Comparison of ENCODE assay signal across 1 cellular context in the genomic region with DNA sequence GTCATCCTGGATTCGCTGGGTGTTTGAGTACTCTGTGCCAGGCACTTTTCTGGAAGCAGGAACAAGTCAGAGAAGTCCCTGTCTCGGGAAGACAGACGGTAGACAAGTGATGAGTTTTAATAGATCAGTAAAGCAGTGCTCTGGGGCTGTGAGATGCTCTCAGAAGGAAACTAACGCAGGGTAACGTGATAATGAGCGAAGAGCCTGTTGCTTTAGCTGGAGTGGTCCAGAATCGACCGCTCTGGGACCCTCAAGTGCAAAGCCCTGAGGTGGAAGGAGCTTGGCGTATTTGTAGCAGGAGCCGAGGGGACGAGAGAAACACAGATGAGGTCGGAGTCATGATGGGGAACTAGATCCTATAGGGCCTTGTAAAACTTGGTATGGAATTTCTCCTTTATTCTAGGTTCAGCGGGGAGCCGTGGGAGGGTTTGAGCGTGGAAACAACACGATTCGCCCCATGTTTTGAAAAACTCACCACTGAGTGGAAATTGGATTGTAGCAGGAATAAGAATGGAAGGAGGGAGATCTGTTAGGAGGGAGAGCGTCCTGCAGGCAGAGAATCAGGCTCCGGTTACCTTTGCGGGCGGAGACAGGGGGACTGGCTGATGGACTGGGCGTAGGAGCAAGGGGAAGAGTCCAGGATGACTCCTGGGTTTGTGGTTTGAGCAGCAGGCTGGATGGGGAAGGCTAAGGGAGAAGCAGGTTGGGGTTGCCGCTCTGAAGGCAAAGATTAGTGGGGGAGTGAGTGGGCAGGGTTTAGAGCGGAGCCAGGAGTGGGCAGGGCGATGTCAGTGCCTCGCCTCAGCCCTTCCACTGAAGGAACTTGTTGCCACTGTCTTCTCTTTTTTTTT.
TF ChIP-seq lines count a peak whose summit lies in the region.

No MANE protein-coding gene starts in this region.

TF ChIP-seq in HEK293, 187 proteins besides CTCF, POLR2A, EP300 and RAD21 (continued from another document):
- TF ChIP-seq, protein P1, sequence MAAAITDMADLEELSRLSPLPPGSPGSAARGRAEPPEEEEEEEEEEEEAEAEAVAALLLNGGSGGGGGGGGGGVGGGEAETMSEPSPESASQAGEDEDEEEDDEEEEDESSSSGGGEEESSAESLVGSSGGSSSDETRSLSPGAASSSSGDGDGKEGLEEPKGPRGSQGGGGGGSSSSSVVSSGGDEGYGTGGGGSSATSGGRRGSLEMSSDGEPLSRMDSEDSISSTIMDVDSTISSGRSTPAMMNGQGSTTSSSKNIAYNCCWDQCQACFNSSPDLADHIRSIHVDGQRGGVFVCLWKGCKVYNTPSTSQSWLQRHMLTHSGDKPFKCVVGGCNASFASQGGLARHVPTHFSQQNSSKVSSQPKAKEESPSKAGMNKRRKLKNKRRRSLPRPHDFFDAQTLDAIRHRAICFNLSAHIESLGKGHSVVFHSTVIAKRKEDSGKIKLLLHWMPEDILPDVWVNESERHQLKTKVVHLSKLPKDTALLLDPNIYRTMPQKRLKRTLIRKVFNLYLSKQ (tag by site-specific recombination; IDR thresholded peaks at IDR 0.05; ENCODE audit: borderline replicate concordance), result no peak
- TF ChIP-seq ZXDB (tag by site-specific recombination; IDR thresholded peaks at IDR 0.05), result no peak
- peak; percentile 96 for TF ChIP-seq EGR2 (tag by site-specific recombination; IDR thresholded peaks at IDR 0.05; ENCODE audit: low read depth)
- peak; percentile 42; the same call in 1 of the 2 replicates for TF ChIP-seq SCRT1 (tag by site-specific recombination; IDR thresholded peaks at IDR 0.05; ENCODE audit: borderline replicate concordance)
- TF ChIP-seq BCL11A (tag by site-specific recombination; IDR thresholded peaks at IDR 0.05; ENCODE audit: low read depth), result no peak
- TF ChIP-seq ZBTB8A (tag by site-specific recombination; IDR thresholded peaks at IDR 0.05), result 0 out of 2 replicates have a peak, but pooled peaks have one; percentile 21
- TF ChIP-seq ZNF335 (tag by site-specific recombination; conservative IDR thresholded peaks at IDR 0.05), result 0 out of 2 replicates have a peak, but pooled peaks have one; percentile 1
- no peak for TF ChIP-seq KLF8 (tag by site-specific recombination; IDR thresholded peaks at IDR 0.05)
- peak; percentile 89 for TF ChIP-seq SCRT2 (tag by site-specific recombination; IDR thresholded peaks at IDR 0.05)
- 0 out of 2 replicates have a peak, but pooled peaks have one; percentile 21 for TF ChIP-seq ZBTB20 (tag by site-specific recombination; IDR thresholded peaks at IDR 0.05)
- no peak for TF ChIP-seq ZNF555 (tag by site-specific recombination; conservative IDR thresholded peaks at IDR 0.05)
- TF ChIP-seq ZNF623 (tag by site-specific recombination; IDR thresholded peaks at IDR 0.05), result 0 out of 2 replicates have a peak, but pooled peaks have one; percentile 0
- no peak for TF ChIP-seq ZNF626 (tag by site-specific recombination; IDR thresholded peaks at IDR 0.05)
- TF ChIP-seq, protein P2, sequence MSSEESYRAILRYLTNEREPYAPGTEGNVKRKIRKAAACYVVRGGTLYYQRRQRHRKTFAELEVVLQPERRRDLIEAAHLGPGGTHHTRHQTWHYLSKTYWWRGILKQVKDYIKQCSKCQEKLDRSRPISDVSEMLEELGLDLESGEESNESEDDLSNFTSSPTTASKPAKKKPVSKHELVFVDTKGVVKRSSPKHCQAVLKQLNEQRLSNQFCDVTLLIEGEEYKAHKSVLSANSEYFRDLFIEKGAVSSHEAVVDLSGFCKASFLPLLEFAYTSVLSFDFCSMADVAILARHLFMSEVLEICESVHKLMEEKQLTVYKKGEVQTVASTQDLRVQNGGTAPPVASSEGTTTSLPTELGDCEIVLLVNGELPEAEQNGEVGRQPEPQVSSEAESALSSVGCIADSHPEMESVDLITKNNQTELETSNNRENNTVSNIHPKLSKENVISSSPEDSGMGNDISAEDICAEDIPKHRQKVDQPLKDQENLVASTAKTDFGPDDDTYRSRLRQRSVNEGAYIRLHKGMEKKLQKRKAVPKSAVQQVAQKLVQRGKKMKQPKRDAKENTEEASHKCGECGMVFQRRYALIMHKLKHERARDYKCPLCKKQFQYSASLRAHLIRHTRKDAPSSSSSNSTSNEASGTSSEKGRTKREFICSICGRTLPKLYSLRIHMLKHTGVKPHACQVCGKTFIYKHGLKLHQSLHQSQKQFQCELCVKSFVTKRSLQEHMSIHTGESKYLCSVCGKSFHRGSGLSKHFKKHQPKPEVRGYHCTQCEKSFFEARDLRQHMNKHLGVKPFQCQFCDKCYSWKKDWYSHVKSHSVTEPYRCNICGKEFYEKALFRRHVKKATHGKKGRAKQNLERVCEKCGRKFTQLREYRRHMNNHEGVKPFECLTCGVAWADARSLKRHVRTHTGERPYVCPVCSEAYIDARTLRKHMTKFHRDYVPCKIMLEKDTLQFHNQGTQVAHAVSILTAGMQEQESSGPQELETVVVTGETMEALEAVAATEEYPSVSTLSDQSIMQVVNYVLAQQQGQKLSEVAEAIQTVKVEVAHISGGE (tag by site-specific recombination; conservative IDR thresholded peaks at IDR 0.05; ENCODE audit: low read depth), result 0 out of 2 replicates have a peak, but pooled peaks have one; percentile 12
- 0 out of 2 replicates have a peak, but pooled peaks have one; percentile 14 for TF ChIP-seq ZNF416 (tag by site-specific recombination; IDR thresholded peaks at IDR 0.05)
- TF ChIP-seq ZBTB17 (tag by site-specific recombination; IDR thresholded peaks at IDR 0.05), result 0 out of 2 replicates have a peak, but pooled peaks have one; percentile 47
